In the genomic region with DNA sequence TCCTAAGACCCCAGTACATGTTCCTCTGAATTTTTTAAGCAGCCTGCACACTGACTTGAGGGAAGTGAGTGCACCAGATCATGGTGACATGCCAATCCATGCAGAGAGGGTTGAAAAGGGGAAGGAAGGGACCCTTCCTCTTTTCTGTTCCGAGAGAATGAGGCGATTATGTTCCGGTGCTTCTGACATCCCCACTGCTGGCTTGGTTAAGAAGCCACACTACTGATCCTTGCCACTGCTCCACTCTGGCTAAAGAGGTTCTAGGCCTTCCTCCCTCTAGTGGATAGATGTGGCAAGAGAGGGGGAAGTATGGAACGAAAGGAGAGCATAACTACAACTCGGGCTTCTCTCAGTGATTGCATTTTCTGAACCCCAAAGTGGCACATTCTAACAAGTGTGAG, we compare ENCODE assay signal across 8 cellular contexts. TPM values are rescaled to one million over a fixed set of nuclear protein-coding genes. Genes with fewer than 3 reads are reported as not detected.
A peak's percentile ranks its signal among the peaks of the same experiment; 100 is the strongest.
DNase-seq lines count a peak whose midpoint lies in the region; ATAC-seq, FAIRE-seq and TF ChIP-seq lines count a peak whose summit lies in the region.

No MANE protein-coding gene starts in this region.

- H4K8ac ChIP-seq in H1 (ENCODE audit: extremely low read depth, insufficient read depth, low read length), result no peak overlapping the region

- H3K56ac ChIP-seq in H1 (replicated peaks; ENCODE audit: insufficient read length, low read depth, low read length), result no peak overlapping the region

- ATAC-seq in activated CD4-positive, alpha-beta T cell treated with anti-CD3 and anti-CD28 coated beads for 36 hours, result peak; percentile 65
- ATAC-seq in mucosa of descending colon (peak; percentile 69), aorta (ENCODE audit: low FRiP score) (peak; percentile 59)

- no peak overlapping the region for H3K4me3 ChIP-seq in H1 (ENCODE audit: extremely low read depth in 1 of 4, insufficient read depth in 2 of 4, low read depth in 3 of 4, low read length in 4 of 4)
- H3K4me3 ChIP-seq in mucosa of descending colon, result no peak overlapping the region
- H3K4me3 ChIP-seq in aorta (ENCODE audit: low read length in 2 of 2), result no peak overlapping the region

- no peaks in the 10 kb centered on the region for H3K79me2 ChIP-seq in H1 (ENCODE audit: control insufficient read depth in 1 of 2, insufficient read depth in 2 of 2, low read length in 2 of 2)

- no peaks in the 10 kb centered on the region for H3K79me1 ChIP-seq in H1 (ENCODE audit: low read depth, low read length)

- no peak overlapping the region for H2BK15ac ChIP-seq in H1 (ENCODE audit: low read length)

- H3K9me3 Mint-ChIP-seq in activated CD4-positive, alpha-beta T cell treated with anti-CD3 and anti-CD28 coated beads for 36 hours (ENCODE audit: low read depth), result no peaks in the 10 kb centered on the region
- no peaks in the 10 kb centered on the region for H3K9me3 Mint-ChIP-seq in T-helper 1 cell treated with Interleukin-12 subunit alpha and Interleukin-12 subunit beta and Interleukin-4 antibody, amounts not matched to agents 30 μg/mL and 1 μg/mL, for 36 hours

- H3K9me3 ChIP-seq in H1 (ENCODE audit: insufficient read depth in 2 of 2, low read depth in 1 of 2, low read length in 1 of 2) (no peaks in the 10 kb centered on the region), mucosa of descending colon (no peaks in the 10 kb centered on the region), aorta (ENCODE audit: control insufficient read depth, low read length) (no peaks in the 10 kb centered on the region)

- H3K27me3 Mint-ChIP-seq in activated CD4-positive, alpha-beta T cell treated with anti-CD3 and anti-CD28 coated beads for 36 hours, result no peaks in the 10 kb centered on the region
- H3K27me3 Mint-ChIP-seq in T-helper 1 cell treated with Interleukin-12 subunit alpha and Interleukin-12 subunit beta and Interleukin-4 antibody, amounts not matched to agents 30 μg/mL and 1 μg/mL, for 36 hours (ENCODE audit: low read depth), result peaks cover 12% of the 10 kb centered on the region

- no peak overlapping the region for H3K9ac ChIP-seq in H1 (replicated peaks in 1 of 4; ENCODE audit: extremely low read depth in 1 of 4, low read depth in 3 of 4, low read length in 3 of 4)

- H4K5ac ChIP-seq in H1 (ENCODE audit: insufficient read length, low read depth, low read length), result no peak overlapping the region

- intact Hi-C loops in activated CD4-positive, alpha-beta T cell treated with anti-CD3 and anti-CD28 coated beads for 36 hours (cut with DNase I, micrococcal nuclease), result loop anchor here (1.0 to 10.0 kb wide), 3 partner anchors 16 to 804 kb away; a partner anchor contains a TSS
- intact Hi-C loops in mucosa of descending colon (cut with DNase I, micrococcal nuclease), result loop anchor here in 1 of 2 donors (2.0 kb wide), 1 partner anchor 42 kb away; a partner anchor contains a TSS
- intact Hi-C loops in aorta (cut with DNase I), result loop anchor here (5.0 kb wide), 2 partner anchors 38 to 42 kb away; a partner anchor contains a TSS

- H3K27ac ChIP-seq in H1 (ENCODE audit: low read depth, low read length) (no peak overlapping the region), aorta (ENCODE audit: low read depth in 1 of 2, low read length in 2 of 2) (no peak overlapping the region)

- H3K27me3 ChIP-seq in H1 (replicated peaks in 1 of 4; ENCODE audit: control insufficient read depth in 3 of 4, extremely low read depth in 1 of 4, insufficient read depth in 3 of 4, low read length in 3 of 4), result no peaks in the 10 kb centered on the region; a peak in 2 of 7 replicates
- H3K27me3 ChIP-seq in aorta (ENCODE audit: control insufficient read depth in 1 of 2, insufficient read depth in 2 of 2, low read length in 1 of 2), result no peaks in the 10 kb centered on the region

- H3K14ac ChIP-seq in H1 (ENCODE audit: insufficient read length), result no peak overlapping the region

- H3K4me3 Mint-ChIP-seq in activated CD4-positive, alpha-beta T cell treated with anti-CD3 and anti-CD28 coated beads for 36 hours, result no peak overlapping the region
- no peak overlapping the region for H3K4me3 Mint-ChIP-seq in T-helper 1 cell treated with Interleukin-12 subunit alpha and Interleukin-12 subunit beta and Interleukin-4 antibody, amounts not matched to agents 30 μg/mL and 1 μg/mL, for 36 hours

- peak; percentile 51 for DNase-seq in activated CD4-positive, alpha-beta T cell treated with anti-CD3 and anti-CD28 coated beads for 36 hours
- no peak for DNase-seq in activated CD4-positive, alpha-beta T cell treated with anti-CD3 and anti-CD28 coated beads for 1 hour
- DNase-seq in H54 (ENCODE audit: insufficient read length, low spot score), result peak; percentile 72
- DNase-seq in NCI-H1092 (lab: John Stamatoyannopoulos, UW), result peak; percentile 34
- DNase-seq in H1 (ENCODE audit: low read depth in 1 of 2, low spot score in 2 of 2), result peak in 1 of 2 experiments; percentile 49
- DNase-seq in mucosa of descending colon, result peak in 1 of 3 donors; percentile 65
- DNase-seq in aorta, result peak in 1 of 2 donors; percentile 72

- peaks cover 4 to 6% (median 5%) of the 10 kb centered on the region in 4 experiments; a peak in 6 of 7 replicates for H3K4me1 ChIP-seq in H1 (replicated peaks in 1 of 4; ENCODE audit: control insufficient read depth in 3 of 4, insufficient read depth in 4 of 4, low read length in 3 of 4)
- H3K4me1 ChIP-seq in mucosa of descending colon (ENCODE audit: low read depth), result peaks cover 7% of the 10 kb centered on the region
- no peaks in the 10 kb centered on the region for H3K4me1 ChIP-seq in aorta (ENCODE audit: control insufficient read depth in 1 of 2, insufficient read depth in 2 of 2, low read length in 2 of 2)

- H2BK120ac ChIP-seq in H1 (replicated peaks; ENCODE audit: low read depth, low read length), result no peak overlapping the region

- TF ChIP-seq EP300 in H1 (IDR thresholded peaks at IDR 0.05; ENCODE audit: borderline replicate concordance in 1 of 2, low read depth in 2 of 2, low read length in 2 of 2), result no peak

- peaks cover 27% of the 10 kb centered on the region for H3K4me1 Mint-ChIP-seq in activated CD4-positive, alpha-beta T cell treated with anti-CD3 and anti-CD28 coated beads for 36 hours
- H3K4me1 Mint-ChIP-seq in T-helper 1 cell treated with Interleukin-12 subunit alpha and Interleukin-12 subunit beta and Interleukin-4 antibody, amounts not matched to agents 30 μg/mL and 1 μg/mL, for 36 hours (ENCODE audit: low read depth), result peaks cover 23% of the 10 kb centered on the region

- peaks cover 0 to 2% of the 10 kb centered on the region in 2 experiments for H4K20me1 ChIP-seq in H1 (replicated peaks in 1 of 2; ENCODE audit: control insufficient read depth in 1 of 2, insufficient read depth in 2 of 2, low read length in 2 of 2)

- CTCF ChIA-PET in activated CD4-positive, alpha-beta T cell treated with anti-CD3 and anti-CD28 coated beads for 36 hours (lab: Charles Lee), result interaction anchor here (1.0 to 1.5 kb wide), 4 partner anchors 9 to 79 kb away, joined by 3 to 17 read pairs (median 4); no protein-coding TSS in a partner anchor
- CTCF ChIA-PET in H1 (lab: Charles Lee; ENCODE audit: partially characterized antibody), result interaction anchor here (0.8 to 1.7 kb wide), 6 partner anchors 9 to 40 kb away, joined by 3 to 11 read pairs (median 6); no protein-coding TSS in a partner anchor

- no peak overlapping the region for H2AK5ac ChIP-seq in H1 (ENCODE audit: low read depth, low read length)

- peak overlapping the region; percentile 88; the same call in 1 of the 2 replicates for H2AFZ ChIP-seq in H1 (ENCODE audit: low read length)

- H3K36me3 ChIP-seq in H1 (ENCODE audit: control insufficient read depth in 2 of 4, insufficient read depth in 4 of 4, low read length in 3 of 4), result no peaks in the 10 kb centered on the region
- H3K36me3 ChIP-seq in mucosa of descending colon (ENCODE audit: low read depth), result no peaks in the 10 kb centered on the region
- no peaks in the 10 kb centered on the region for H3K36me3 ChIP-seq in aorta (ENCODE audit: control insufficient read depth in 1 of 2, insufficient read depth in 2 of 2, low read length in 1 of 2)

- POLR2A ChIA-PET in activated CD4-positive, alpha-beta T cell treated with anti-CD3 and anti-CD28 coated beads for 36 hours (lab: Charles Lee), result no interaction called here
- POLR2A ChIA-PET in H1 (lab: Charles Lee; ENCODE audit: partially characterized antibody), result interaction anchor here (0.9 to 2.0 kb wide), 3 partner anchors 14 to 40 kb away, joined by 3 to 7 read pairs (median 3); no protein-coding TSS in a partner anchor

- no peak overlapping the region for H2BK5ac ChIP-seq in H1 (ENCODE audit: low read depth, low read length)

- H3K18ac ChIP-seq in H1 (ENCODE audit: extremely low read depth, low read length), result no peak overlapping the region

- H3K23ac ChIP-seq in H1 (ENCODE audit: insufficient read length), result no peak overlapping the region

- H3K27ac Mint-ChIP-seq in activated CD4-positive, alpha-beta T cell treated with anti-CD3 and anti-CD28 coated beads for 36 hours, result peak overlapping the region; percentile 16
- H3K27ac Mint-ChIP-seq in T-helper 1 cell treated with Interleukin-12 subunit alpha and Interleukin-12 subunit beta and Interleukin-4 antibody, amounts not matched to agents 30 μg/mL and 1 μg/mL, for 36 hours, result peak overlapping the region; percentile 3

- H2BK12ac ChIP-seq in H1 (ENCODE audit: low read depth, low read length), result no peak overlapping the region

- no peak for FAIRE-seq in H54 (lab: Jason Lieb, UNC)
- FAIRE-seq in H1 (lab: Jason Lieb, UNC), result peak; percentile 70

- no peaks in the 10 kb centered on the region for H3K36me3 Mint-ChIP-seq in activated CD4-positive, alpha-beta T cell treated with anti-CD3 and anti-CD28 coated beads for 36 hours (ENCODE audit: low read depth)
- no peaks in the 10 kb centered on the region for H3K36me3 Mint-ChIP-seq in T-helper 1 cell treated with Interleukin-12 subunit alpha and Interleukin-12 subunit beta and Interleukin-4 antibody, amounts not matched to agents 30 μg/mL and 1 μg/mL, for 36 hours (ENCODE audit: low read depth)

- TF ChIP-seq RAD21 in H1 (IDR thresholded peaks at IDR 0.05 in 1 of 2, conservative IDR thresholded peaks at IDR 0.05 in 1 of 2; ENCODE audit: low read depth in 2 of 2, low read length in 2 of 2), result peak; percentile 47 to 52

- TF ChIP-seq CTCF in H1 (IDR thresholded peaks at IDR 0.05; ENCODE audit: control extremely low read depth in 1 of 3, insufficient read depth in 1 of 3, low read depth in 1 of 3, low read length in 3 of 3) (peak in 2 of 3 experiments; percentile 87 to 88; a peak in 3 of 4 replicates), mucosa of descending colon (IDR thresholded peaks at IDR 0.05) (peak; percentile 29)

- H4K91ac ChIP-seq in H1 (replicated peaks; ENCODE audit: insufficient read length, low read length), result no peak overlapping the region

- H3K4me2 ChIP-seq in H1 (ENCODE audit: insufficient read depth in 1 of 2, low read depth in 2 of 2, low read length in 2 of 2), result no peak overlapping the region

- TF ChIP-seq POLR2A in H54 (IDR thresholded peaks at IDR 0.05; ENCODE audit: low read depth, low read length), result no peak
- no peak for TF ChIP-seq POLR2A in H1 (IDR thresholded peaks at IDR 0.05; ENCODE audit: control extremely low read depth in 1 of 2, low read depth in 2 of 2, low read length in 2 of 2)

- WGBS in H1 (ENCODE audit: extremely low coverage in 1 of 2, insufficient coverage in 1 of 2, insufficient read length in 1 of 2, insufficient replicate concordance in 2 of 2, low coverage in 1 of 2, low lambda C conversion rate in 2 of 2, missing lambda C conversion rate in 1 of 2), 2 experiments, result 37% methylated on average over 5 of the region's 5 CpGs; no CpG with 5 or more reads in 1 of the 2 experiments
- 31 to 39% methylated on average over 5 of the region's 5 CpGs for WGBS in aorta, 2 donors

- H3K23me2 ChIP-seq in H1 (ENCODE audit: low read depth, low read length), result peaks cover 10% of the 10 kb centered on the region

- H3K4ac ChIP-seq in H1 (replicated peaks; ENCODE audit: insufficient read length, low read depth, low read length), result no peak overlapping the region

- H2BK20ac ChIP-seq in H1 (ENCODE audit: low read length), result no peak overlapping the region

RNA-seq across cellular contexts. Expression of a gene that starts 1.8 kb away (rescaled TPM):
- 10 to 100 TPM; 15.4 to 19.0 TPM for total RNA-seq in activated CD4-positive, alpha-beta T cell treated with anti-CD3 and anti-CD28 coated beads for 36 hours
- 14.3 and 17.1 TPM in 2 replicates for total RNA-seq in H1 (2021; fragmentation: NEBNext Ultra II Directional; extraction: Animal tissue kit (Norgen Biotek cat#: 25700))
- 11.9 and 14.3 TPM in 2 replicates for polyA plus RNA-seq in H1 (2011; rRNA removed)
- polyA plus RNA-seq in H1 (2011; cell fraction: cytosol; rRNA removed), result 15.7 TPM
- polyA plus RNA-seq in H1 (2011; cell fraction: nucleus; rRNA removed), result 27.8 TPM
- polyA plus RNA-seq in H1 (2012, experiment 1 of 2), result 14.8 to 18.8 TPM (median 17.9 TPM) in 4 replicates
- polyA plus RNA-seq in H1 (2012, experiment 2 of 2), result 14.5 TPM
- polyA plus RNA-seq in H1 (2013, experiment 1 of 2), result 19.6 TPM
- polyA plus RNA-seq in H1 (2013, experiment 2 of 2), result 20.9 TPM
- polyA minus RNA-seq in H1 (2011; rRNA and poly(A)+ RNA removed), result 18.8 and 20.4 TPM in 2 replicates
- polyA minus RNA-seq in H1 (2011; cell fraction: cytosol; rRNA and poly(A)+ RNA removed), result 10.9 TPM
- polyA minus RNA-seq in H1 (2011; cell fraction: nucleus; rRNA and poly(A)+ RNA removed), result 19.4 TPM
- total RNA-seq in mucosa of descending colon, result 10 to 100 TPM; 22.6 to 44.8 (median 28.4) TPM
- total RNA-seq in aorta, result 10 to 100 TPM; 41.5 to 53.1 TPM
- 10 to 100 TPM; 33.2 to 76.0 TPM for polyA plus RNA-seq in aorta

RNA-seq across cellular contexts. Expression of a gene that starts 10.8 kb away (rescaled TPM):
- 10 to 100 TPM; 65.4 to 85.1 TPM for total RNA-seq in activated CD4-positive, alpha-beta T cell treated with anti-CD3 and anti-CD28 coated beads for 36 hours
- total RNA-seq in H1 (2021; fragmentation: NEBNext Ultra II Directional; extraction: Animal tissue kit (Norgen Biotek cat#: 25700)), result 69.2 and 69.8 TPM in 2 replicates
- polyA plus RNA-seq in H1 (2011; rRNA removed), result 92.0 and 118 TPM in 2 replicates
- polyA plus RNA-seq in H1 (2011; cell fraction: cytosol; rRNA removed), result 94.5 TPM
- 67.8 TPM for polyA plus RNA-seq in H1 (2011; cell fraction: nucleus; rRNA removed)
- 57.4 to 64.6 TPM (median 60.1 TPM) in 4 replicates for polyA plus RNA-seq in H1 (2012, experiment 1 of 2)
- 65.3 TPM for polyA plus RNA-seq in H1 (2012, experiment 2 of 2)
- polyA plus RNA-seq in H1 (2013, experiment 1 of 2), result 87.3 TPM
- polyA plus RNA-seq in H1 (2013, experiment 2 of 2), result 87.8 TPM
- polyA minus RNA-seq in H1 (2011; rRNA and poly(A)+ RNA removed), result 190 and 194 TPM in 2 replicates
- 50.3 TPM for polyA minus RNA-seq in H1 (2011; cell fraction: cytosol; rRNA and poly(A)+ RNA removed)
- 57.3 TPM for polyA minus RNA-seq in H1 (2011; cell fraction: nucleus; rRNA and poly(A)+ RNA removed)
- 10 to 100 TPM; 61.6 to 78.4 (median 65.8) TPM for total RNA-seq in mucosa of descending colon
- total RNA-seq in aorta, result 10 to 100 TPM; 55.2 to 61.3 TPM
- polyA plus RNA-seq in aorta, result 10 to 100 TPM; 66.2 to 72.4 TPM

RNA-seq across cellular contexts. Expression of a gene that starts 38.3 kb away (rescaled TPM):
- total RNA-seq in activated CD4-positive, alpha-beta T cell treated with anti-CD3 and anti-CD28 coated beads for 36 hours, result 10 to 100 TPM; 68.6 to 71.0 TPM
- 107 TPM in 2 replicates for total RNA-seq in H1 (2021; fragmentation: NEBNext Ultra II Directional; extraction: Animal tissue kit (Norgen Biotek cat#: 25700))
- polyA plus RNA-seq in H1 (2011; rRNA removed) (160 and 173 TPM in 2 replicates), aorta (10 to 100 TPM; 46.9 to 55.7 TPM)
- polyA plus RNA-seq in H1 (2011; cell fraction: cytosol; rRNA removed), result 145 TPM
- 139 TPM for polyA plus RNA-seq in H1 (2011; cell fraction: nucleus; rRNA removed)
- 74.7 to 91.0 TPM (median 88.0 TPM) in 4 replicates for polyA plus RNA-seq in H1 (2012, experiment 1 of 2)
- polyA plus RNA-seq in H1 (2012, experiment 2 of 2), result 75.9 TPM
- polyA plus RNA-seq in H1 (2013, experiment 1 of 2), result 66.1 TPM
- polyA plus RNA-seq in H1 (2013, experiment 2 of 2), result 65.5 TPM
- polyA minus RNA-seq in H1 (2011; rRNA and poly(A)+ RNA removed), result 169 and 202 TPM in 2 replicates
- 46.2 TPM for polyA minus RNA-seq in H1 (2011; cell fraction: cytosol; rRNA and poly(A)+ RNA removed)
- polyA minus RNA-seq in H1 (2011; cell fraction: nucleus; rRNA and poly(A)+ RNA removed), result 65.6 TPM
- total RNA-seq in mucosa of descending colon (100 to 1,000 TPM in 1 of 3 donors, 10 to 100 TPM in 2; 73.9 to 108 (median 93.2) TPM), aorta (10 to 100 TPM; 43.9 to 47.7 TPM)

RNA-seq across cellular contexts. Expression of a gene that starts 41.9 kb away (rescaled TPM):
- 10 to 100 TPM; 32.1 to 39.1 TPM for total RNA-seq in activated CD4-positive, alpha-beta T cell treated with anti-CD3 and anti-CD28 coated beads for 36 hours
- total RNA-seq in H1 (2021; fragmentation: NEBNext Ultra II Directional; extraction: Animal tissue kit (Norgen Biotek cat#: 25700)), result 29.9 and 33.3 TPM in 2 replicates
- polyA plus RNA-seq in H1 (2011; rRNA removed), result 22.3 and 27.2 TPM in 2 replicates
- 32.5 TPM for polyA plus RNA-seq in H1 (2011; cell fraction: cytosol; rRNA removed)
- 22.4 TPM for polyA plus RNA-seq in H1 (2011; cell fraction: nucleus; rRNA removed)
- 26.4 to 30.7 TPM (median 26.8 TPM) in 4 replicates for polyA plus RNA-seq in H1 (2012, experiment 1 of 2)
- 2.3 TPM for polyA plus RNA-seq in H1 (2012, experiment 2 of 2)
- polyA plus RNA-seq in H1 (2013, experiment 1 of 2), result 13.1 TPM
- 13.2 TPM for polyA plus RNA-seq in H1 (2013, experiment 2 of 2)
- polyA minus RNA-seq in H1 (2011; rRNA and poly(A)+ RNA removed), result 53.7 and 75.9 TPM in 2 replicates
- 15.3 TPM for polyA minus RNA-seq in H1 (2011; cell fraction: cytosol; rRNA and poly(A)+ RNA removed)
- 20.5 TPM for polyA minus RNA-seq in H1 (2011; cell fraction: nucleus; rRNA and poly(A)+ RNA removed)
- total RNA-seq in mucosa of descending colon, result 10 to 100 TPM; 26.4 to 33.4 (median 28.2) TPM
- 10 to 100 TPM; 15.9 to 17.9 TPM for total RNA-seq in aorta
- 10 to 100 TPM; 12.6 to 13.6 TPM for polyA plus RNA-seq in aorta

RNA-seq across cellular contexts. Expression of a gene that starts 57.4 kb away (rescaled TPM):
- total RNA-seq in activated CD4-positive, alpha-beta T cell treated with anti-CD3 and anti-CD28 coated beads for 36 hours, result 10 to 100 TPM; 51.2 to 56.4 TPM
- 7.0 and 9.9 TPM in 2 replicates for total RNA-seq in H1 (2021; fragmentation: NEBNext Ultra II Directional; extraction: Animal tissue kit (Norgen Biotek cat#: 25700))
- polyA plus RNA-seq in H1 (2011; rRNA removed) (9.0 and 12.5 TPM in 2 replicates), aorta (1 to 10 TPM; 3.3 to 5.9 TPM)
- 22.1 TPM for polyA plus RNA-seq in H1 (2011; cell fraction: cytosol; rRNA removed)
- 186 TPM for polyA plus RNA-seq in H1 (2011; cell fraction: nucleus; rRNA removed)
- polyA plus RNA-seq in H1 (2012, experiment 1 of 2), result 10.0 to 15.4 TPM (median 12.6 TPM) in 4 replicates
- 1.9 TPM for polyA plus RNA-seq in H1 (2012, experiment 2 of 2)
- 5.7 TPM for polyA plus RNA-seq in H1 (2013, experiment 1 of 2)
- polyA plus RNA-seq in H1 (2013, experiment 2 of 2), result 3.7 TPM
- polyA minus RNA-seq in H1 (2011; rRNA and poly(A)+ RNA removed), result 9.0 and 14.0 TPM in 2 replicates
- polyA minus RNA-seq in H1 (2011; cell fraction: cytosol; rRNA and poly(A)+ RNA removed), result 11.4 TPM
- 37.6 TPM for polyA minus RNA-seq in H1 (2011; cell fraction: nucleus; rRNA and poly(A)+ RNA removed)
- total RNA-seq in mucosa of descending colon (1 to 10 TPM in 1 of 3 donors, under 1 TPM in 2; 0.43 to 4.0 (median 0.60) TPM), aorta (10 to 100 TPM; 20.2 to 22.7 TPM)
